7 cellular contexts compared by ENCODE assay signal in genomic region chr3:13346481-13347389, GRCh38.
A peak's percentile ranks its signal among the peaks of the same experiment; 100 is the strongest.
DNase-seq lines count a peak whose midpoint lies in the region; ATAC-seq lines count a peak whose summit lies in the region.

No MANE protein-coding gene starts in this region.

- peaks cover 72% of the 10 kb centered on the region for H3K4me1 Mint-ChIP-seq in activated CD8-positive, alpha-beta T cell treated with anti-CD3 and anti-CD28 coated beads, Interleukin-2, amount 10 ng/mL, durations not matched to agents 7 days and 5 days (ENCODE audit: low read depth)

- POLR2A ChIA-PET in activated CD8-positive, alpha-beta T cell treated with anti-CD3 and anti-CD28 coated beads, Interleukin-2, amount 10 ng/mL, durations not matched to agents 7 days and 5 days (lab: Charles Lee) = interaction anchor here (0.6 to 1.5 kb wide), 5 partner anchors 8 to 113 kb away, joined by 3 to 6 read pairs (median 4); partner anchors contain the start of gene NUP210

- H3K27ac Mint-ChIP-seq in activated CD8-positive, alpha-beta T cell treated with anti-CD3 and anti-CD28 coated beads, Interleukin-2, amount 10 ng/mL, durations not matched to agents 7 days and 5 days = peak overlapping the region; percentile 91

- DNase-seq in NCI-H187 (lab: John Stamatoyannopoulos, UW) (peak; percentile 37 to 52), foreskin melanocyte (peak; percentile 24), epidermal melanocyte (ENCODE audit: insufficient read length, low spot score) (no peak), SIG-M5 treated with dmso at 0.1 percent for 504 hours (lab: John Stamatoyannopoulos, UW; ENCODE audit: unreplicated experiment) (no peak)
- peak; percentile 87 for DNase-seq in activated CD8-positive, alpha-beta T cell treated with anti-CD3 and anti-CD28 coated beads, Interleukin-2, amount 10 ng/mL, durations not matched to agents 7 days and 5 days
- peak; percentile 37 to 53 for DNase-seq in stimulated activated CD4-positive, alpha-beta T cell treated with anti-CD3 and anti-CD28 coated beads, Interleukin-1b, Interleukin-23, amount 100 ng/mL, for 4 hours (ENCODE audit: low read depth in 2 of 2)

- no peaks in the 10 kb centered on the region for H3K27me3 Mint-ChIP-seq in activated CD8-positive, alpha-beta T cell treated with anti-CD3 and anti-CD28 coated beads, Interleukin-2, amount 10 ng/mL, durations not matched to agents 7 days and 5 days (ENCODE audit: low read depth)

- ATAC-seq in activated CD8-positive, alpha-beta T cell treated with anti-CD3 and anti-CD28 coated beads, Interleukin-2, amount 10 ng/mL, durations not matched to agents 7 days and 5 days = peak; percentile 80
- no peak for ATAC-seq in HG02759 (IDR thresholded peaks at IDR 0.05; ENCODE audit: unreplicated experiment)

- no peaks in the 10 kb centered on the region for H3K9me3 Mint-ChIP-seq in activated CD8-positive, alpha-beta T cell treated with anti-CD3 and anti-CD28 coated beads, Interleukin-2, amount 10 ng/mL, durations not matched to agents 7 days and 5 days (ENCODE audit: insufficient read depth)

- H3K4me3 Mint-ChIP-seq in activated CD8-positive, alpha-beta T cell treated with anti-CD3 and anti-CD28 coated beads, Interleukin-2, amount 10 ng/mL, durations not matched to agents 7 days and 5 days = peak overlapping the region; percentile 20

- peaks cover 82% of the 10 kb centered on the region for H3K36me3 Mint-ChIP-seq in activated CD8-positive, alpha-beta T cell treated with anti-CD3 and anti-CD28 coated beads, Interleukin-2, amount 10 ng/mL, durations not matched to agents 7 days and 5 days (ENCODE audit: low read depth)

- CTCF ChIA-PET in activated CD8-positive, alpha-beta T cell treated with anti-CD3 and anti-CD28 coated beads, Interleukin-2, amount 10 ng/mL, durations not matched to agents 7 days and 5 days (lab: Charles Lee) = interaction anchor here (0.6 to 10.6 kb wide), 17 partner anchors 8 to 305 kb away, joined by 3 to 168 read pairs (median 4); partner anchors contain the start of genes HDAC11 and NUP210

Comparison
In these comparisons a context has a peak if more than half of its experiments do, and no peak if none do; other contexts are left out.
1. DNase-seq: peak in NCI-H187 (2 of 2), activated CD8-positive, alpha-beta T cell treated with anti-CD3 and anti-CD28 coated beads, Interleukin-2, amount 10 ng/mL, durations not matched to agents 7 days and 5 days (single experiment), foreskin melanocyte (single experiment) and stimulated activated CD4-positive, alpha-beta T cell treated with anti-CD3 and anti-CD28 coated beads, Interleukin-1b, Interleukin-23, amount 100 ng/mL, for 4 hours (2 of 2); none in epidermal melanocyte (single experiment) and SIG-M5 treated with dmso at 0.1 percent for 504 hours (single experiment).